7 cellular contexts compared by ENCODE assay signal in genomic region chr6:34243131-34243771, GRCh38. TPM values are rescaled to one million over a fixed set of nuclear protein-coding genes. Genes with fewer than 3 reads are reported as not detected.
A peak's percentile ranks its signal among the peaks of the same experiment; 100 is the strongest.
DNase-seq lines count a peak whose midpoint lies in the region; TF ChIP-seq lines count a peak whose summit lies in the region.

No MANE protein-coding gene starts in this region.

- WGBS in neuronal stem cell (ENCODE audit: extremely low coverage in 2 of 2, insufficient read length in 2 of 2, insufficient replicate concordance in 1 of 2), 2 donors = no CpG with 5 or more reads among the region's 5 CpGs

- H3K4me2 ChIP-seq in neuronal stem cell (ENCODE audit: insufficient read depth, low read length, poor library complexity, severe bottlenecking) = no peak overlapping the region

- H3K36me3 ChIP-seq in MG63 (peaks cover 20% of the 10 kb centered on the region), breast epithelium (no peaks in the 10 kb centered on the region), neuronal stem cell (replicated peaks in 1 of 2; ENCODE audit: control insufficient read depth in 2 of 2, insufficient read depth in 2 of 2, low read length in 2 of 2) (peaks cover 36 to 70% of the 10 kb centered on the region in 2 donors)

- no peak overlapping the region for H3K14ac ChIP-seq in neuronal stem cell (ENCODE audit: low read length)

- H3K9me3 ChIP-seq in MG63 (no peaks in the 10 kb centered on the region), breast epithelium (no peaks in the 10 kb centered on the region), neuronal stem cell (replicated peaks in 1 of 2; ENCODE audit: control insufficient read depth in 2 of 2, insufficient read depth in 1 of 2, low read depth in 1 of 2, low read length in 2 of 2) (no peaks in the 10 kb centered on the region)

- H2AK5ac ChIP-seq in neuronal stem cell (ENCODE audit: low read depth, low read length) = no peak overlapping the region

- no peak overlapping the region for H4K91ac ChIP-seq in neuronal stem cell (ENCODE audit: low read depth, low read length, poor library complexity)

- H2AFZ ChIP-seq in neuronal stem cell (ENCODE audit: low read length) = no peak overlapping the region

- H3K4me3 ChIP-seq in MG63 = no peak overlapping the region
- no peak overlapping the region for H3K4me3 ChIP-seq in breast epithelium
- no peak overlapping the region for H3K4me3 ChIP-seq in neuronal stem cell (ENCODE audit: low read length in 2 of 2)

- H3K79me1 ChIP-seq in neuronal stem cell (ENCODE audit: low read depth, low read length) = peaks cover 7% of the 10 kb centered on the region

- peak overlapping the region; percentile 20 for H2BK5ac ChIP-seq in neuronal stem cell (ENCODE audit: low read length)

- intact Hi-C loops in breast epithelium (cut with DNase I; ENCODE audit: low total_unique reads) = no loop called here

- H4K8ac ChIP-seq in neuronal stem cell (ENCODE audit: low read depth, low read length) = no peak overlapping the region

- H3K4me1 ChIP-seq in breast epithelium (peaks cover 5 to 15% of the 10 kb centered on the region in 2 donors), neuronal stem cell (ENCODE audit: control insufficient read depth in 2 of 2, insufficient read depth in 1 of 2, low read depth in 1 of 2, low read length in 2 of 2) (peaks cover 12 to 18% of the 10 kb centered on the region in 2 donors)

- no peak overlapping the region for H3K18ac ChIP-seq in neuronal stem cell (ENCODE audit: low read length)

- H3K4ac ChIP-seq in neuronal stem cell (ENCODE audit: low read length) = no peak overlapping the region

- peak overlapping the region; percentile 35 for H3K23ac ChIP-seq in neuronal stem cell (ENCODE audit: low read depth, low read length, poor library complexity)

- no peak overlapping the region for H2BK12ac ChIP-seq in neuronal stem cell (ENCODE audit: low read length)

- no peak overlapping the region for H2BK120ac ChIP-seq in neuronal stem cell (ENCODE audit: low read depth, low read length)

- H3K27me3 ChIP-seq in MG63 (no peaks in the 10 kb centered on the region), breast epithelium (no peaks in the 10 kb centered on the region), neuronal stem cell (ENCODE audit: control insufficient read depth in 3 of 3, insufficient read depth in 3 of 3, low read depth in 1 of 3, low read length in 3 of 3) (no peaks in the 10 kb centered on the region)

- no peak for TF ChIP-seq CTCF in breast epithelium (IDR thresholded peaks at IDR 0.05)

- no peak for TF ChIP-seq POLR2A in breast epithelium (IDR thresholded peaks at IDR 0.05)

- H3K27ac ChIP-seq in breast epithelium = peak overlapping the region; percentile 37 to 83
- H3K27ac ChIP-seq in neuronal stem cell (replicated peaks; ENCODE audit: low read length) = no peak overlapping the region

- H2BK15ac ChIP-seq in neuronal stem cell (ENCODE audit: low read length) = no peak overlapping the region

- H3K9ac ChIP-seq in neuronal stem cell (ENCODE audit: low read depth, low read length, poor library complexity) = no peak overlapping the region

- DNase-seq in EH (ENCODE audit: low read depth) (peak; percentile 61), MG63 (peak; percentile 22), breast epithelium (ENCODE audit: low spot score in 2 of 2) (peak in 1 of 2 donors; percentile 37), neuronal stem cell (ENCODE audit: low spot score) (no peak), midbrain (lab: John Stamatoyannopoulos, UW) (no peak), NCI-H69 (lab: John Stamatoyannopoulos, UW) (no peak), amygdala (lab: John Stamatoyannopoulos, UW) (no peak)

RNA-seq across cellular contexts. Expression of gene SMIM29, which starts 5.6 kb away (rescaled TPM):
- 2.4 and 12.0 TPM in 2 replicates for total RNA-seq in MG63 (2014; rRNA removed; shearing (Covaris generic); ENCODE audit: low replicate concordance)
- 10 to 100 TPM; 22.0 to 25.3 (median 22.8) TPM for total RNA-seq in breast epithelium
- polyA plus RNA-seq in neuronal stem cell (2013, experiment 1 of 2) = 6.3 TPM
- 6.1 TPM for polyA plus RNA-seq in neuronal stem cell (2013, experiment 2 of 2)

RNA-seq across cellular contexts. Expression of gene HMGA1, which starts 6.6 kb away (rescaled TPM):
- 65.7 and 74.6 TPM in 2 replicates for total RNA-seq in MG63 (2014; rRNA removed; shearing (Covaris generic); ENCODE audit: low replicate concordance)
- 10 to 100 TPM; 10.9 to 20.9 (median 12.8) TPM for total RNA-seq in breast epithelium
- polyA plus RNA-seq in neuronal stem cell (2013, experiment 1 of 2) = 2,319 TPM
- polyA plus RNA-seq in neuronal stem cell (2013, experiment 2 of 2) = 2,280 TPM

Comparison
In these comparisons a context has a peak if more than half of its experiments do, and no peak if none do; other contexts are left out.
1. DNase-seq: peak in EH (single experiment) and MG63 (single experiment); none in neuronal stem cell (single experiment), midbrain (single experiment), NCI-H69 (single experiment) and amygdala (0 of 56).